34 cellular contexts compared by ENCODE assay signal in genomic region chr22:30074994-30075393, GRCh38. TPM values are rescaled to one million over a fixed set of nuclear protein-coding genes. Genes with fewer than 3 reads are reported as not detected.
"Had no signal": no experiment of that assay in that cellular context is flagged by ENCODE, and none has a peak within 500 bp of the region (broad histone marks: within the 10 kb centered on the region; RNA-seq: fewer than 3 reads in every experiment).

No MANE protein-coding gene starts in this region.

- H3K27me3 ChIP-seq: colonic mucosa, ovary, thyroid gland had no signal

- H3K9me3 ChIP-seq: colonic mucosa, gastrocnemius medialis, ovary, psoas muscle, sigmoid colon, stomach, thyroid gland had no signal

- DNase-seq: colonic mucosa; effector CD8-positive, alpha-beta T cell; endodermal cell; foreskin fibroblast; gastrocnemius medialis; head of caudate nucleus; left cardiac atrium; left lung; mesendoderm; midbrain; naive thymus-derived CD8-positive, alpha-beta T cell; occipital lobe; ovary; posterior cingulate gyrus; psoas muscle; right cardiac atrium; sigmoid colon; stimulated activated CD4-positive, alpha-beta T cell treated with anti-CD3 and anti-CD28 coated beads, Interleukin-2, amount 100 ng/mL, for 24 hours; stimulated activated CD4-positive, alpha-beta T cell treated with anti-CD3 and anti-CD28 coated beads, Interleukin-4, amount 100 ng/mL, for 24 hours; stimulated activated naive CD4-positive, alpha-beta T cell treated with Interleukin-2 at 50 U/mL for 16 hours; stomach; thyroid gland; trophoblast cell had no signal

- H3K4me3 ChIP-seq: colonic mucosa, gastrocnemius medialis, left lung, ovary, psoas muscle, sigmoid colon, stomach, thyroid gland had no signal

- FAIRE-seq: keratinocyte had no signal

- H3K4me1 ChIP-seq: colonic mucosa, gastrocnemius medialis, psoas muscle, sigmoid colon had no signal

- H3K36me3 ChIP-seq: colonic mucosa, gastrocnemius medialis, left lung, ovary, sigmoid colon, stomach, thyroid gland had no signal

- H3K27ac ChIP-seq: colonic mucosa, epithelial cell of prostate, gastrocnemius medialis, left lung, ovary, psoas muscle, sigmoid colon, stomach, thyroid gland had no signal

RNA-seq across cellular contexts. Expression of gene HORMAD2, which starts 5.3 kb away (rescaled TPM):
- total RNA-seq: colonic mucosa; esophagus mucosa; gastrocnemius medialis; glomerular endothelial cell; left cardiac atrium; lower leg skin; lung microvascular endothelial cell; mucosa of gallbladder; naive thymus-derived CD8-positive, alpha-beta T cell; ovary; psoas muscle; renal cortical epithelial cell; right cardiac atrium; sigmoid colon; skeletal muscle tissue; stomach; subcutaneous adipose tissue; thyroid gland; ureter had no signal
